24 cellular contexts compared by ENCODE assay signal in the genomic region with DNA sequence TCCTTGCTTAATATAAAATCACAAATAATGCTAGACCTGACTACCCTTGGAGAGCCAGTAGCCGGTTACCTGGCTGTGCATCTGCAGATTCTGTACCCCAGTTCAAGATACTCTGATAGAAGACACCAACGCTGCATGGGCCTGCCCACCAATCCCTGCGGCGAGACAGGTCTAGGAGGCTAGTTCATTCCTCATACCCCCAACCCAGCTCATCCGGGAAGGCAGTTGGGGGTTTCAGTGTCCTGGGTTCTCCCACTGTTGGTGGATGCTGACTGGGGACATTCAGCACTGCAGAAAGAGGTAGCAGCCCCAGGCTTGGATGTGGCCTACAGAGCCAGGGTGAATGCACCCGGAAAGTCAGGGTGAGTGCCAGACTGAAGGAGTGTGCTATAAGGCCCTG. TPM values are rescaled to one million over a fixed set of nuclear protein-coding genes. Genes with fewer than 3 reads are reported as not detected.
"Had no signal": no experiment of that assay in that cellular context is flagged by ENCODE, and none has a peak within 500 bp of the region (broad histone marks: within the 10 kb centered on the region; RNA-seq: fewer than 3 reads in every experiment).

No MANE protein-coding gene starts in this region.

- H3K36me3 ChIP-seq: breast epithelium, esophagus squamous epithelium, gastrocnemius medialis, lower lobe of right lung, ovary, prostate gland, thyroid gland had no signal

- DNase-seq: activated naive CD4-positive, alpha-beta T cell treated with anti-CD3 and anti-CD28 coated beads for 36 hours; activated naive CD8-positive, alpha-beta T cell treated with anti-CD3 and anti-CD28 coated beads, Interleukin-2, amount 10 ng/mL, durations not matched to agents 7 days and 5 days; activated T-cell treated with anti-CD3 and anti-CD28 coated beads, Interleukin-2, amount 50 U/mL, for 24 hours; amniotic stem cell; dorsolateral prefrontal cortex; effector memory CD8-positive, alpha-beta T cell; esophagus squamous epithelium; gastrocnemius medialis; hypothalamus; lower lobe of right lung; mesendoderm; ovary; right cardiac atrium; stimulated activated CD4-positive, alpha-beta T cell treated with anti-CD3 and anti-CD28 coated beads, Interleukin-12 subunit alpha, Interleukin-12 subunit beta, amount 100 ng/mL, for 4 hours; stimulated activated CD4-positive, alpha-beta T cell treated with anti-CD3 and anti-CD28 coated beads, Interleukin-4, amount 100 ng/mL, for 4 hours; stimulated activated naive CD8-positive, alpha-beta T cell treated with anti-CD3 and anti-CD28 coated beads, Interleukin-15, Interleukin-2, amounts not matched to agents 100 U/mL and 50 U/mL, for 24 hours; substantia nigra; T1000; thyroid gland had no signal

- H3K4me3 ChIP-seq: breast epithelium, dorsolateral prefrontal cortex, esophagus squamous epithelium, gastrocnemius medialis, lower lobe of right lung, ovary, prostate gland, thyroid gland had no signal

- H3K4me1 ChIP-seq: breast epithelium, prostate gland had no signal

- H3K27ac ChIP-seq: breast epithelium, dorsolateral prefrontal cortex, esophagus squamous epithelium, gastrocnemius medialis, lower lobe of right lung, ovary, prostate gland, thyroid gland had no signal

- H3K27me3 ChIP-seq: ovary had no signal

- H3K9me3 ChIP-seq: breast epithelium, esophagus squamous epithelium, gastrocnemius medialis, lower lobe of right lung, ovary, prostate gland, thyroid gland had no signal

- ATAC-seq: effector memory CD8-positive, alpha-beta T cell; gastrocnemius medialis; lower lobe of right lung; naive thymus-derived CD4-positive, alpha-beta T cell; right cardiac atrium; stimulated activated naive CD8-positive, alpha-beta T cell treated with anti-CD3 and anti-CD28 coated beads, Interleukin-15, Interleukin-2, amounts not matched to agents 100 U/mL and 50 U/mL, for 24 hours; WTC11 had no signal

RNA-seq across cellular contexts. Expression of gene VAX2, which starts 5.6 kb away (rescaled TPM):
- total RNA-seq: activated naive CD4-positive, alpha-beta T cell treated with anti-CD3 and anti-CD28 coated beads for 36 hours; activated naive CD8-positive, alpha-beta T cell treated with anti-CD3 and anti-CD28 coated beads, Interleukin-2, amount 10 ng/mL, durations not matched to agents 7 days and 5 days; lower lobe of right lung; naive thymus-derived CD4-positive, alpha-beta T cell; urinary bladder; WTC11 had no signal
- polyA plus RNA-seq: naive thymus-derived CD4-positive, alpha-beta T cell had no signal

RNA-seq across cellular contexts. Expression of gene ATP6V1B1, which starts 29.7 kb away (rescaled TPM):
- total RNA-seq: activated naive CD4-positive, alpha-beta T cell treated with anti-CD3 and anti-CD28 coated beads for 36 hours; activated naive CD8-positive, alpha-beta T cell treated with anti-CD3 and anti-CD28 coated beads, Interleukin-2, amount 10 ng/mL, durations not matched to agents 7 days and 5 days; naive thymus-derived CD4-positive, alpha-beta T cell; thyroid gland; WTC11 had no signal
- polyA plus RNA-seq: naive thymus-derived CD4-positive, alpha-beta T cell had no signal
